In genomic region chr9:128093016-128093415, GRCh38 we compare ENCODE assay signal across 11 cellular contexts. TPM values are rescaled to one million over a fixed set of nuclear protein-coding genes. Genes with fewer than 3 reads are reported as not detected.
A peak's percentile ranks its signal among the peaks of the same experiment; 100 is the strongest.
DNase-seq lines count a peak whose midpoint lies in the region; ATAC-seq and TF ChIP-seq lines count a peak whose summit lies in the region.
"Had no signal": no experiment of that assay in that cellular context is flagged by ENCODE, and none has a peak within 500 bp of the region (broad histone marks: within the 10 kb centered on the region; RNA-seq: fewer than 3 reads in every experiment).

No MANE protein-coding gene starts in this region.

- no peaks in the 10 kb centered on the region for H3K27me3 Mint-ChIP-seq in activated T-helper 1 cell treated with anti-CD3 and anti-CD28 coated beads, Interleukin-12 subunit alpha, Interleukin-12 subunit beta, Interleukin-2, Interleukin-4 antibody, amounts not matched to agents 30 ng/mL and 10 ng/mL and 1 ng/mL, durations not matched to agents 14 hours and 24 hours and 36 hours (ENCODE audit: insufficient read depth)

- no TSS peak for BruUV-seq in HCT116 (replicated peaks; lab: Mats Ljungman, UMichigan)

- intact Hi-C loops in HCT116 (cut with micrococcal nuclease) = no loop called here
- intact Hi-C loops in activated T-helper 1 cell treated with anti-CD3 and anti-CD28 coated beads, Interleukin-12 subunit alpha, Interleukin-12 subunit beta, Interleukin-2, Interleukin-4 antibody, amounts not matched to agents 30 ng/mL and 10 ng/mL and 1 ng/mL, durations not matched to agents 14 hours and 24 hours and 36 hours (cut with micrococcal nuclease) = no loop called here

- POLR2A ChIA-PET in HCT116 (lab: Charles Lee) = interaction anchor here (1.0 to 1.9 kb wide), 2 partner anchors 12 to 14 kb away, joined by 5 read pairs; no protein-coding TSS in a partner anchor

- H3K9me3 ChIP-seq in HCT116 (ENCODE audit: control insufficient read depth in 1 of 2, insufficient read depth in 1 of 2, low read depth in 1 of 2, low read length in 2 of 2) (no peaks in the 10 kb centered on the region), gastroesophageal sphincter (no peaks in the 10 kb centered on the region)

- ATAC-seq in HCT116 = no peak
- no peak for ATAC-seq in gastroesophageal sphincter
- no peak for ATAC-seq in stimulated activated effector memory CD8-positive, alpha-beta T cell treated with anti-CD3 and anti-CD28 coated beads, Interleukin-12 subunit alpha, Interleukin-12 subunit beta, amount 100 ng/mL, for 72 hours
- ATAC-seq in GM18520 (IDR thresholded peaks at IDR 0.05; ENCODE audit: unreplicated experiment) = no peak
- ATAC-seq in HG02852 (IDR thresholded peaks at IDR 0.05; ENCODE audit: unreplicated experiment) = no peak

- CTCF ChIA-PET in HCT116 (lab: Charles Lee) = interaction anchor here (0.8 to 1.6 kb wide), 6 partner anchors 8 to 41 kb away, joined by 3 to 7 read pairs (median 3); no protein-coding TSS in a partner anchor

- TF ChIP-seq RAD21 in HCT116 (IDR thresholded peaks at IDR 0.05; ENCODE audit: low read depth) = no peak

- DNase-seq in HCT116 (ENCODE audit: low read depth, low spot score) = no peak
- no peak for DNase-seq in activated T-helper 1 cell treated with anti-CD3 and anti-CD28 coated beads, Interleukin-12 subunit alpha, Interleukin-12 subunit beta, Interleukin-2, Interleukin-4 antibody, amounts not matched to agents 30 ng/mL and 10 ng/mL and 1 ng/mL, durations not matched to agents 14 hours and 24 hours and 36 hours (ENCODE audit: low spot score)
- DNase-seq in stimulated activated effector memory CD8-positive, alpha-beta T cell treated with anti-CD3 and anti-CD28 coated beads, Interleukin-12 subunit alpha, Interleukin-12 subunit beta, amount 100 ng/mL, for 72 hours (ENCODE audit: low spot score in 2 of 2) = no peak
- DNase-seq in GDM1 (lab: John Stamatoyannopoulos, UW) = no peak
- no peak for DNase-seq in NK-92 treated with Interleukin-12 subunit alpha and Interleukin-12 subunit beta, amount 100 ng/mL, for 24 hours (lab: John Stamatoyannopoulos, UW)
- DNase-seq: activated CD4-positive, alpha-beta T cell treated with anti-CD3 and anti-CD28 coated beads for 48 hours; NCI-H2029; stimulated activated CD4-positive, alpha-beta T cell treated with anti-CD3 and anti-CD28 coated beads, Interleukin-15, amount 100 ng/mL, for 24 hours had no signal

- WGBS in gastroesophageal sphincter (ENCODE audit: low coverage in 1 of 2), 2 donors = 30 to 54% methylated on average over 2 to 4 of the region's 4 CpGs

- TF ChIP-seq EP300 in gastroesophageal sphincter (IDR thresholded peaks at IDR 0.05) = no peak

- no peak overlapping the region for H2AFZ ChIP-seq in HCT116 (ENCODE audit: low read depth, low read length, poor library complexity, severe bottlenecking)

- peaks cover 81% of the 10 kb centered on the region for H3K79me2 ChIP-seq in HCT116 (ENCODE audit: insufficient read depth, low read length)

- H3K4me2 ChIP-seq in HCT116 (ENCODE audit: low read length) = no peak overlapping the region

- H3K4me1 Mint-ChIP-seq in activated T-helper 1 cell treated with anti-CD3 and anti-CD28 coated beads, Interleukin-12 subunit alpha, Interleukin-12 subunit beta, Interleukin-2, Interleukin-4 antibody, amounts not matched to agents 30 ng/mL and 10 ng/mL and 1 ng/mL, durations not matched to agents 14 hours and 24 hours and 36 hours (ENCODE audit: low read depth) = peaks cover 36% of the 10 kb centered on the region
- peaks cover 63% of the 10 kb centered on the region for H3K4me1 Mint-ChIP-seq in stimulated activated effector memory CD8-positive, alpha-beta T cell treated with anti-CD3 and anti-CD28 coated beads, Interleukin-12 subunit alpha, Interleukin-12 subunit beta, amount 100 ng/mL, for 72 hours

- H3K36me3 ChIP-seq in HCT116 (ENCODE audit: control insufficient read depth in 1 of 2, insufficient read depth in 2 of 2, low read length in 2 of 2) (no peaks in the 10 kb centered on the region), gastroesophageal sphincter (no peaks in the 10 kb centered on the region)

- peaks cover 7% of the 10 kb centered on the region for H3K36me3 Mint-ChIP-seq in activated T-helper 1 cell treated with anti-CD3 and anti-CD28 coated beads, Interleukin-12 subunit alpha, Interleukin-12 subunit beta, Interleukin-2, Interleukin-4 antibody, amounts not matched to agents 30 ng/mL and 10 ng/mL and 1 ng/mL, durations not matched to agents 14 hours and 24 hours and 36 hours (ENCODE audit: low read depth)
- H3K36me3 Mint-ChIP-seq in stimulated activated effector memory CD8-positive, alpha-beta T cell treated with anti-CD3 and anti-CD28 coated beads, Interleukin-12 subunit alpha, Interleukin-12 subunit beta, amount 100 ng/mL, for 72 hours = no peaks in the 10 kb centered on the region

- H3K27me3 ChIP-seq in HCT116 (ENCODE audit: insufficient read depth, low read length) (no peaks in the 10 kb centered on the region), gastroesophageal sphincter (no peaks in the 10 kb centered on the region)

- RAD21 ChIA-PET in HCT116 (lab: Charles Lee; ENCODE audit: low non-redundant PET in 1 of 2, low total read pairs in 2 of 2, uncharacterized antibody in 2 of 2, unreplicated experiment in 2 of 2) = no interaction called here

- H3K4me1 ChIP-seq in HCT116 (ENCODE audit: control insufficient read depth in 1 of 2, insufficient read depth in 2 of 2, low read length in 2 of 2) (peaks cover 22 to 45% of the 10 kb centered on the region in 2 experiments), gastroesophageal sphincter (peaks cover 13 to 80% (median 39%) of the 10 kb centered on the region in 3 donors)

- TF ChIP-seq POLR2A in HCT116 (IDR thresholded peaks at IDR 0.05; ENCODE audit: borderline replicate concordance, extremely low read depth, insufficient read depth, insufficient read length) (no peak), gastroesophageal sphincter (IDR thresholded peaks at IDR 0.05) (no peak)

- H3K27ac ChIP-seq in HCT116 (ENCODE audit: low read depth, low read length) = peak overlapping the region; percentile 32; the same call in 1 of the 2 replicates
- H3K27ac ChIP-seq in gastroesophageal sphincter = peak overlapping the region; percentile 87 to 96 (median 94)

- H3K9me2 ChIP-seq in HCT116 (ENCODE audit: insufficient read depth) = no peaks in the 10 kb centered on the region

- no peak for TF ChIP-seq CTCF in HCT116 (IDR thresholded peaks at IDR 0.05 in 2 of 3, conservative IDR thresholded peaks at IDR 0.05 in 1 of 3; ENCODE audit: borderline replicate concordance in 1 of 3, insufficient read depth in 1 of 3, low read depth in 2 of 3, low read length in 2 of 3)
- no peak for TF ChIP-seq CTCF in gastroesophageal sphincter (IDR thresholded peaks at IDR 0.05)

- H3K4me3 Mint-ChIP-seq in activated T-helper 1 cell treated with anti-CD3 and anti-CD28 coated beads, Interleukin-12 subunit alpha, Interleukin-12 subunit beta, Interleukin-2, Interleukin-4 antibody, amounts not matched to agents 30 ng/mL and 10 ng/mL and 1 ng/mL, durations not matched to agents 14 hours and 24 hours and 36 hours = peak overlapping the region; percentile 46
- H3K4me3 Mint-ChIP-seq in stimulated activated effector memory CD8-positive, alpha-beta T cell treated with anti-CD3 and anti-CD28 coated beads, Interleukin-12 subunit alpha, Interleukin-12 subunit beta, amount 100 ng/mL, for 72 hours = peak overlapping the region; percentile 56

- H3K27ac Mint-ChIP-seq in activated T-helper 1 cell treated with anti-CD3 and anti-CD28 coated beads, Interleukin-12 subunit alpha, Interleukin-12 subunit beta, Interleukin-2, Interleukin-4 antibody, amounts not matched to agents 30 ng/mL and 10 ng/mL and 1 ng/mL, durations not matched to agents 14 hours and 24 hours and 36 hours = peak overlapping the region; percentile 95
- peak overlapping the region; percentile 92 for H3K27ac Mint-ChIP-seq in stimulated activated effector memory CD8-positive, alpha-beta T cell treated with anti-CD3 and anti-CD28 coated beads, Interleukin-12 subunit alpha, Interleukin-12 subunit beta, amount 100 ng/mL, for 72 hours

- H3K4me3 ChIP-seq in HCT116 (replicated peaks in 1 of 2; ENCODE audit: low read depth in 1 of 2, low read length in 2 of 2) = no peak overlapping the region
- no peak overlapping the region for H3K4me3 ChIP-seq in gastroesophageal sphincter

- H3K9me3 Mint-ChIP-seq in activated T-helper 1 cell treated with anti-CD3 and anti-CD28 coated beads, Interleukin-12 subunit alpha, Interleukin-12 subunit beta, Interleukin-2, Interleukin-4 antibody, amounts not matched to agents 30 ng/mL and 10 ng/mL and 1 ng/mL, durations not matched to agents 14 hours and 24 hours and 36 hours = no peaks in the 10 kb centered on the region
- H3K9me3 Mint-ChIP-seq in stimulated activated effector memory CD8-positive, alpha-beta T cell treated with anti-CD3 and anti-CD28 coated beads, Interleukin-12 subunit alpha, Interleukin-12 subunit beta, amount 100 ng/mL, for 72 hours = no peaks in the 10 kb centered on the region

- H4K20me1 ChIP-seq in HCT116 (ENCODE audit: insufficient read depth) = 0 out of 2 replicates have a peak, but pooled peaks cover 4% of the 10 kb centered on the region

- H3K9ac ChIP-seq in HCT116 (ENCODE audit: low read length) = peak overlapping the region; percentile 39; the same call in 1 of the 2 replicates

RNA-seq across cellular contexts. Expression of gene SLC25A25, which starts 25.0 kb away (rescaled TPM):
- total RNA-seq in HCT116 (2021; ENCODE audit: unreplicated experiment) (15.3 TPM), gastroesophageal sphincter (10 to 100 TPM; 16.1 to 64.1 (median 18.3) TPM)
- 18.8 and 20.5 TPM in 2 replicates for polyA plus RNA-seq in HCT116 (2012)
- total RNA-seq in activated T-helper 1 cell treated with anti-CD3 and anti-CD28 coated beads, Interleukin-12 subunit alpha, Interleukin-12 subunit beta, Interleukin-2, Interleukin-4 antibody, amounts not matched to agents 30 ng/mL and 10 ng/mL and 1 ng/mL, durations not matched to agents 14 hours and 24 hours and 36 hours = 13.4 and 13.5 TPM in 2 replicates

RNA-seq across cellular contexts. Expression of gene NAIF1, which starts 25.9 kb away (rescaled TPM):
- total RNA-seq in HCT116 (2021; ENCODE audit: unreplicated experiment) (11.0 TPM), gastroesophageal sphincter (10 to 100 TPM in 1 of 4 donors, 1 to 10 TPM in 3; 5.3 to 11.4 (median 8.6) TPM)
- 13.3 and 16.7 TPM in 2 replicates for polyA plus RNA-seq in HCT116 (2012)
- 11.5 and 12.2 TPM in 2 replicates for total RNA-seq in activated T-helper 1 cell treated with anti-CD3 and anti-CD28 coated beads, Interleukin-12 subunit alpha, Interleukin-12 subunit beta, Interleukin-2, Interleukin-4 antibody, amounts not matched to agents 30 ng/mL and 10 ng/mL and 1 ng/mL, durations not matched to agents 14 hours and 24 hours and 36 hours

RNA-seq across cellular contexts. Expression of gene PTGES2, which starts 34.5 kb away (rescaled TPM):
- 148 TPM for total RNA-seq in HCT116 (2021; ENCODE audit: unreplicated experiment)
- 154 and 164 TPM in 2 replicates for polyA plus RNA-seq in HCT116 (2012)
- total RNA-seq in activated T-helper 1 cell treated with anti-CD3 and anti-CD28 coated beads, Interleukin-12 subunit alpha, Interleukin-12 subunit beta, Interleukin-2, Interleukin-4 antibody, amounts not matched to agents 30 ng/mL and 10 ng/mL and 1 ng/mL, durations not matched to agents 14 hours and 24 hours and 36 hours = 87.7 and 89.2 TPM in 2 replicates
- 10 to 100 TPM; 46.1 to 85.8 (median 57.5) TPM for total RNA-seq in gastroesophageal sphincter

RNA-seq across cellular contexts. Expression of gene LCN2, which starts 56.2 kb away (rescaled TPM):
- total RNA-seq in HCT116 (2021; ENCODE audit: unreplicated experiment) (9.2 TPM), gastroesophageal sphincter (100 to 1,000 TPM in 1 of 4 donors, 1 to 10 TPM in 1, under 1 TPM in 1, not detected in 1; 0.58 to 222 (median 1.4) TPM)
- polyA plus RNA-seq in HCT116 (2012) = 99.1 and 318 TPM in 2 replicates
- not detected in 2 replicates for total RNA-seq in activated T-helper 1 cell treated with anti-CD3 and anti-CD28 coated beads, Interleukin-12 subunit alpha, Interleukin-12 subunit beta, Interleukin-2, Interleukin-4 antibody, amounts not matched to agents 30 ng/mL and 10 ng/mL and 1 ng/mL, durations not matched to agents 14 hours and 24 hours and 36 hours
